2 cellular contexts compared by ENCODE assay signal in genomic region chr18:2572144-2572682, GRCh38.
TF ChIP-seq lines count a peak whose summit lies in the region.

No MANE protein-coding gene starts in this region.

TF ChIP-seq in HepG2, 621 proteins besides CTCF, POLR2A, EP300 and RAD21:
- TF ChIP-seq CENPX (CRISPR knock-in tag; IDR thresholded peaks at IDR 0.05) (0 out of 2 replicates have a peak, but pooled peaks have one; percentile 12), ZNF670 (CRISPR knock-in tag; IDR thresholded peaks at IDR 0.05; ENCODE audit: borderline replicate concordance) (no peak)

TF ChIP-seq in endothelial cell of umbilical vein, 7 proteins besides CTCF, POLR2A, EP300 and RAD21:
- TF ChIP-seq FOS (IDR thresholded peaks at IDR 0.05; ENCODE audit: borderline replicate concordance, insufficient read depth, low read length) (no peak), MYC (IDR thresholded peaks at IDR 0.05; ENCODE audit: low read depth, low read length) (no peak), POLR2AphosphoS5 (IDR thresholded peaks at IDR 0.05; ENCODE audit: insufficient read depth, low read depth, low read length) (no peak), EZH2 (IDR thresholded peaks at IDR 0.05; ENCODE audit: borderline replicate concordance, low read depth, low read length, severe bottlenecking) (no peak), MAX (IDR thresholded peaks at IDR 0.05; ENCODE audit: insufficient read depth, insufficient read length) (no peak), GATA2 (IDR thresholded peaks at IDR 0.05; ENCODE audit: insufficient read depth, insufficient read length, low read depth, low read length) (no peak), JUN (IDR thresholded peaks at IDR 0.05; ENCODE audit: borderline replicate concordance, insufficient read depth, insufficient read length, low read depth) (no peak)
